ENCODE assay signal across 7 cellular contexts in the genomic region with DNA sequence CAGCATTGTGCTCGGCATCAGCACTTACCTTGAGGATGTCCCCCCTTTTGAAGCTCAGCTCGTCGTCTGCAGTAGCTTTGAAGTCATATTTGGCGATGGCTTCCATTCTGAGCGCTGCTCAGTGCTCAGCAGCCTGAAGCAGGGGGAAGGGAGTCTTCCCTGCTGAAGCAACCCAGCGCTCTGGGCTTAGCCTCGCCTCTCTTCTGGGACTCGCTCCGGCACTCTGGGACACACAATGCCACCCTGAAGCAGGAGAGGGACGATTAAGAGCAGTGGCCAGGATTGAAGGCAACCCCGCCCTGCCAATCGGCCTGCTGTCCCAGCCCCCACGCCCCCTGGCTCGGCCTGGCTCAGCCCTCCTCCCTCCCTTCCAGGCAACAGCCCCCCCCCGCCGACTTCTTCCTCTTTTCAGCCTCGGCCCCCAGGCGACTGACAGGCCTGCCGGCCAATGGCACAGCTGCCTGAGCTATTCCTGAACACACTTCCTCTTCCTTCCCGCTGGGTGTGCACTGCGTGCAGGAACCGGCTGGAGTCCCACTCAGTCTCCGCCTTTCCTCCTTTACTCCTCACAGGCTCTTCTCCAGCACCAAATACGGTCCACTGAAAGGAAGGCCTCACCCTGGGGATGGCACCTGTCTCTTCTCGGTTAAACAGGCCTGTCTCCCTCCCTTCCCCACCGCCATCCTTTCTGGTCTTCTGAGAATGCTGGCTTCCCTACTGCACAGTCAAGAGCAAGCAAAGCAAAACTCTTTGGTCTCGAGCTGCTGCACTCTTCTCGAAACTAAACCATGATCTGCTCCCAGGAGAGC. TPM values are rescaled to one million over a fixed set of nuclear protein-coding genes. Genes with fewer than 3 reads are reported as not detected.
DNase-seq lines count a peak whose midpoint lies in the region; ATAC-seq and TF ChIP-seq lines count a peak whose summit lies in the region.

No MANE protein-coding gene starts in this region.

- peak overlapping the region; percentile 50 to 71 (median 65) for H3K4me3 ChIP-seq in breast epithelium
- H3K4me3 ChIP-seq in iPS-20b (ENCODE audit: low read length), result peak overlapping the region; percentile 80
- H3K4me3 ChIP-seq in skeletal muscle tissue (ENCODE audit: low read length in 3 of 3), result peak overlapping the region; percentile 88 to 98 (median 94)

- no peaks in the 10 kb centered on the region for H3K9me3 ChIP-seq in breast epithelium
- no peaks in the 10 kb centered on the region for H3K9me3 ChIP-seq in iPS-20b (ENCODE audit: insufficient read depth, low read depth, low read length)
- no peaks in the 10 kb centered on the region for H3K9me3 ChIP-seq in skeletal muscle tissue (ENCODE audit: control insufficient read depth in 3 of 3, low read length in 3 of 3)

- H3K27me3 ChIP-seq in breast epithelium (no peaks in the 10 kb centered on the region), iPS-20b (ENCODE audit: insufficient read depth, low read length) (no peaks in the 10 kb centered on the region), skeletal muscle tissue (ENCODE audit: control insufficient read depth in 3 of 3, insufficient read depth in 3 of 3, low read length in 3 of 3) (no peaks in the 10 kb centered on the region)

- H3K36me3 ChIP-seq in breast epithelium, result no peaks in the 10 kb centered on the region
- peaks cover 21% of the 10 kb centered on the region; the same call in 1 of the 2 replicates for H3K36me3 ChIP-seq in iPS-20b (ENCODE audit: insufficient read depth, low read depth, low read length)
- no peaks in the 10 kb centered on the region for H3K36me3 ChIP-seq in skeletal muscle tissue (ENCODE audit: control insufficient read depth in 3 of 3, insufficient read depth in 3 of 3, low read length in 3 of 3)

- no peak for ATAC-seq in GM18505 (IDR thresholded peaks at IDR 0.05; ENCODE audit: unreplicated experiment)
- peak; percentile 80 for ATAC-seq in HG03066 (IDR thresholded peaks at IDR 0.05; ENCODE audit: low read depth, unreplicated experiment)

- H3K9ac ChIP-seq in iPS-20b (ENCODE audit: low read depth, low read length), result peak overlapping the region; percentile 85
- H3K9ac ChIP-seq in skeletal muscle tissue (ENCODE audit: low read depth in 1 of 3, low read length in 3 of 3), result peak overlapping the region; percentile 84 to 95 (median 94)

- peaks cover 9 to 10% of the 10 kb centered on the region in 2 donors for H3K4me1 ChIP-seq in breast epithelium
- peaks cover 18% of the 10 kb centered on the region; the same call in 1 of the 2 replicates for H3K4me1 ChIP-seq in iPS-20b (ENCODE audit: insufficient read depth, low read length)
- H3K4me1 ChIP-seq in skeletal muscle tissue (ENCODE audit: control insufficient read depth in 3 of 3, insufficient read depth in 3 of 3, low read length in 3 of 3), result peaks cover 28 to 42% (median 30%) of the 10 kb centered on the region in 3 donors

- intact Hi-C loops in breast epithelium (cut with DNase I; ENCODE audit: low total_unique reads), result no loop called here

- TF ChIP-seq POLR2A in GM18505 (IDR thresholded peaks at IDR 0.05; ENCODE audit: borderline replicate concordance, extremely low read depth, insufficient read depth, insufficient read length) (peak; percentile 32), breast epithelium (IDR thresholded peaks at IDR 0.05) (no peak)

- TF ChIP-seq CTCF in VCaP (conservative IDR thresholded peaks at IDR 0.05) (no peak), breast epithelium (IDR thresholded peaks at IDR 0.05) (peak; percentile 7 to 36 (median 34))

- peak overlapping the region; percentile 90 for H3K27ac ChIP-seq in VCaP
- peak overlapping the region; percentile 85 to 88 for H3K27ac ChIP-seq in breast epithelium
- H3K27ac ChIP-seq in iPS-20b (ENCODE audit: low read length), result peak overlapping the region; percentile 41
- H3K27ac ChIP-seq in skeletal muscle tissue (ENCODE audit: low read depth, low read length), result peak overlapping the region; percentile 81

- DNase-seq in NCI-H2171 (lab: John Stamatoyannopoulos, UW) (peak; percentile 99), breast epithelium (ENCODE audit: low spot score in 2 of 2) (peak; percentile 92 to 97)

RNA-seq across cellular contexts. Expression of a gene that starts 11.8 kb away (rescaled TPM):
- total RNA-seq in breast epithelium, result 100 to 1,000 TPM in 1 of 3 donors, 10 to 100 TPM in 2; 72.4 to 104 (median 77.1) TPM
- 74.6 TPM for total RNA-seq in skeletal muscle tissue
